ENCODE assay signal across 9 cellular contexts in the genomic region with DNA sequence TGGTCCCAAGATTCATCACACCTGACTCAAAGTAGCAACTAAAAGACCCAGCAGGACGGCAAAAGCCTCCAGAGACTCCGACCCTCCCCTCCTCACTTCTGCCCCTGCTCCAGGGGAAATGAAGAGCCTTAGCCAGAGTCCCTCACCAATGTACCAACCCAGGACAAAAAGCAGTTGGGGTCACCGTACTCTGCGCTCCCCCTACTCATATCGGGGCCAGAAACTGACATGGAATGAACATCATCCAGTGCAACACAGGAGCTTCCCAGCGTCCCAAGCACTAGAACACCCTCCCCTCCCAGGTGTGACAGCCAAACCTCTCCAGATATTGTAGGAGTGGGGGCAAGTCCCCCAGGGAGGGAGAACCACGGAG. TPM values are rescaled to one million over a fixed set of nuclear protein-coding genes. Genes with fewer than 3 reads are reported as not detected.
DNase-seq lines count a peak whose midpoint lies in the region; ATAC-seq and TF ChIP-seq lines count a peak whose summit lies in the region.
"Had no signal": no experiment of that assay in that cellular context is flagged by ENCODE, and none has a peak within 500 bp of the region (broad histone marks: within the 10 kb centered on the region; RNA-seq: fewer than 3 reads in every experiment).

No MANE protein-coding gene starts in this region.

- H3K4me3 ChIP-seq in gastroesophageal sphincter (peak overlapping the region in 1 of 2 donors; percentile 94), skeletal muscle satellite cell (ENCODE audit: low read length) (peak overlapping the region; percentile 95)

- no peak for ATAC-seq in activated B cell treated with CpG ODN at 0.5 μM for 24 hours (ENCODE audit: low read depth)
- ATAC-seq in gastroesophageal sphincter, result no peak
- no peak for ATAC-seq in GM19467 (IDR thresholded peaks at IDR 0.05; ENCODE audit: unreplicated experiment)
- no peak for ATAC-seq in HG03460 (IDR thresholded peaks at IDR 0.05; ENCODE audit: unreplicated experiment)

- no peak overlapping the region for H3T11ph ChIP-seq in H9 (ENCODE audit: low read length)

- no peak for TF ChIP-seq CTCF in H9 (conservative IDR thresholded peaks at IDR 0.05)
- no peak for TF ChIP-seq CTCF in activated B cell treated with CpG ODN at 0.5 μM for 24 hours (IDR thresholded peaks at IDR 0.05)
- no peak for TF ChIP-seq CTCF in gastroesophageal sphincter (IDR thresholded peaks at IDR 0.05)

- no CpG with 5 or more reads among the region's 7 CpGs for WGBS in H9 (ENCODE audit: extremely low coverage, insufficient read length, low lambda C conversion rate)
- WGBS in gastroesophageal sphincter (ENCODE audit: low coverage in 1 of 2), 2 donors, result 14 to 71% methylated on average over 2 to 5 of the region's 7 CpGs

- H3K18ac ChIP-seq in H9 (ENCODE audit: insufficient read length, low read depth, low read length), result no peak overlapping the region

- no peak overlapping the region for H2BK5ac ChIP-seq in H9 (ENCODE audit: insufficient read length, low read length)

- H3K79me2 ChIP-seq in H9 (ENCODE audit: insufficient read depth, low read length), result peaks cover 26% of the 10 kb centered on the region

- H2BK15ac ChIP-seq in H9 (ENCODE audit: low read depth, low read length), result no peak overlapping the region

- CTCF ChIA-PET in activated B cell treated with CpG ODN at 0.5 μM for 24 hours (lab: Charles Lee), result no interaction called here

- H3K79me1 ChIP-seq in H9 (ENCODE audit: insufficient read depth, low read depth, low read length, poor library complexity, severe bottlenecking), result peaks cover 12% of the 10 kb centered on the region

- H3K23me2 ChIP-seq in H9 (ENCODE audit: insufficient read length, low read depth, low read length, poor library complexity, severe bottlenecking), result peaks cover 25% of the 10 kb centered on the region

- peak overlapping the region; percentile 98 to 99 (median 99) for H3K27ac Mint-ChIP-seq in H9
- H3K27ac Mint-ChIP-seq in activated B cell treated with CpG ODN at 0.5 μM for 24 hours, result peak overlapping the region; percentile 91

- no peak overlapping the region for H3K14ac ChIP-seq in H9 (ENCODE audit: insufficient read depth, low read length)

- POLR2A ChIA-PET in activated B cell treated with CpG ODN at 0.5 μM for 24 hours (lab: Charles Lee), result interaction anchor here (0.5 to 3.5 kb wide), 7 partner anchors 8 to 408 kb away, joined by 3 to 63 read pairs (median 11); a partner anchor contains a TSS

- no peaks in the 10 kb centered on the region for H3K9me3 ChIP-seq in H9 (ENCODE audit: control insufficient read depth, low read depth, low read length)
- H3K9me3 ChIP-seq in gastroesophageal sphincter, result no peaks in the 10 kb centered on the region
- no peaks in the 10 kb centered on the region for H3K9me3 ChIP-seq in skeletal muscle satellite cell (replicated peaks; ENCODE audit: low read length)

- H3K4me1 ChIP-seq in H9 (ENCODE audit: insufficient read depth, low read length), result no peaks in the 10 kb centered on the region
- H3K4me1 ChIP-seq in gastroesophageal sphincter, result peaks cover 6 to 82% (median 34%) of the 10 kb centered on the region in 3 donors
- peaks cover 45% of the 10 kb centered on the region for H3K4me1 ChIP-seq in skeletal muscle satellite cell (ENCODE audit: control insufficient read depth, insufficient read depth, low read length)

- H3K9me3 Mint-ChIP-seq in H9 (no peaks in the 10 kb centered on the region; a peak in 1 of 5 replicates), activated B cell treated with CpG ODN at 0.5 μM for 24 hours (no peaks in the 10 kb centered on the region)

- no peak overlapping the region for H3K27ac ChIP-seq in H9 (ENCODE audit: insufficient read length, low read depth, low read length)
- peak overlapping the region in 3 of 4 donors; percentile 93 to 96 (median 94) for H3K27ac ChIP-seq in gastroesophageal sphincter

- no peaks in the 10 kb centered on the region for H3K27me3 ChIP-seq in H9 (ENCODE audit: insufficient read depth, low read length)
- no peaks in the 10 kb centered on the region for H3K27me3 ChIP-seq in gastroesophageal sphincter
- no peaks in the 10 kb centered on the region for H3K27me3 ChIP-seq in skeletal muscle satellite cell (ENCODE audit: control insufficient read depth, insufficient read depth, low read length)

- no peak overlapping the region for H2BK12ac ChIP-seq in H9 (ENCODE audit: insufficient read length, low read depth, low read length)

- H3K23ac ChIP-seq in H9 (ENCODE audit: insufficient read length, low read depth, low read length), result no peak overlapping the region

- no peak overlapping the region for H2BK20ac ChIP-seq in H9 (ENCODE audit: low read depth, low read length, poor library complexity, severe bottlenecking)

- no peak overlapping the region for H4K91ac ChIP-seq in H9 (ENCODE audit: insufficient read length, low read depth, low read length)

- H3K27me3 Mint-ChIP-seq in H9 (ENCODE audit: low read depth) (peaks cover 10% of the 10 kb centered on the region), activated B cell treated with CpG ODN at 0.5 μM for 24 hours (no peaks in the 10 kb centered on the region)

- H3K4me2 ChIP-seq in H9 (ENCODE audit: insufficient read depth, insufficient read length, low read length) (peak overlapping the region; percentile 94), skeletal muscle satellite cell (ENCODE audit: low read length) (peak overlapping the region; percentile 93)

- no peak overlapping the region for H2AFZ ChIP-seq in H9 (ENCODE audit: low read length)

- no peak overlapping the region for H4K5ac ChIP-seq in H9 (ENCODE audit: insufficient read length, low read depth, low read length)

- H2AK5ac ChIP-seq in H9 (ENCODE audit: insufficient read length, low read length), result no peak overlapping the region

- H3K4me3 Mint-ChIP-seq in H9 (peak overlapping the region; percentile 97 to 99), activated B cell treated with CpG ODN at 0.5 μM for 24 hours (peak overlapping the region; percentile 96)

- H3K36me3 ChIP-seq in gastroesophageal sphincter, result peaks cover 4 to 56% of the 10 kb centered on the region in 2 donors
- peaks cover 64% of the 10 kb centered on the region for H3K36me3 ChIP-seq in skeletal muscle satellite cell (ENCODE audit: insufficient read depth, low read length)

- H4K8ac ChIP-seq in H9 (replicated peaks; ENCODE audit: insufficient read length, low read depth, low read length), result no peak overlapping the region

- DNase-seq in H9 (no peak), activated B cell treated with CpG ODN at 0.5 μM for 24 hours (no peak), NCI-H510A treated with DMSO at 0.1 percent for 48 hours (lab: John Stamatoyannopoulos, UW) (no peak)
- DNase-seq in stimulated activated CD4-positive, alpha-beta T cell treated with anti-CD3 and anti-CD28 coated beads, Interleukin-12 subunit alpha, Interleukin-12 subunit beta, amount 100 ng/mL, for 4 hours, result no peak

- no peak overlapping the region for H3K56ac ChIP-seq in H9 (ENCODE audit: insufficient read length, low read depth, low read length)

- TF ChIP-seq POLR2A in gastroesophageal sphincter (IDR thresholded peaks at IDR 0.05), result no peak

- H3K9ac ChIP-seq in H9 (ENCODE audit: extremely low read depth, insufficient read length, low read length), result peak overlapping the region; percentile 100
- H3K9ac ChIP-seq in skeletal muscle satellite cell (ENCODE audit: low read depth, low read length), result peak overlapping the region; percentile 99

- no peak for TF ChIP-seq EP300 in gastroesophageal sphincter (IDR thresholded peaks at IDR 0.05)

- no peak overlapping the region for H2BK120ac ChIP-seq in H9 (ENCODE audit: low read depth, low read length, poor library complexity, severe bottlenecking)

- H3K4me1 Mint-ChIP-seq in H9 (peaks cover 37 to 42% of the 10 kb centered on the region in 2 experiments), activated B cell treated with CpG ODN at 0.5 μM for 24 hours (peaks cover 66% of the 10 kb centered on the region)

- no peak overlapping the region for H3K4ac ChIP-seq in H9 (ENCODE audit: low read depth, low read length)

- peaks cover 4% of the 10 kb centered on the region for H4K20me1 ChIP-seq in H9 (ENCODE audit: control insufficient read depth, insufficient read depth, insufficient read length)

- intact Hi-C loops in activated B cell treated with CpG ODN at 0.5 μM for 24 hours (cut with micrococcal nuclease), result loop anchor here (10.0 kb wide), 1 partner anchor 421 kb away; a partner anchor contains a TSS

- H3K36me3 Mint-ChIP-seq in H9 (ENCODE audit: insufficient read depth in 1 of 3, low read depth in 3 of 3) (peaks cover 58 to 64% (median 64%) of the 10 kb centered on the region in 3 experiments), activated B cell treated with CpG ODN at 0.5 μM for 24 hours (ENCODE audit: low read depth) (peaks cover 62% of the 10 kb centered on the region)

RNA-seq across cellular contexts. Expression of a gene that starts 1.7 kb away (rescaled TPM):
- 3,615 and 3,676 TPM in 2 replicates for total RNA-seq in H9 (2021)
- 2,958 and 3,229 TPM in 2 replicates for total RNA-seq in activated B cell treated with CpG ODN at 0.5 μM for 24 hours
- 1,000 to 10,000 TPM; 2,212 to 2,463 (median 2,311) TPM for total RNA-seq in gastroesophageal sphincter
- 2,770 and 2,827 TPM in 2 replicates for total RNA-seq in skeletal muscle satellite cell (2012; rRNA removed)

RNA-seq across cellular contexts. Expression of a gene that starts 12.6 kb away (rescaled TPM):
- 114 and 121 TPM in 2 replicates for total RNA-seq in H9 (2021)
- total RNA-seq in activated B cell treated with CpG ODN at 0.5 μM for 24 hours, result 37.5 and 42.2 TPM in 2 replicates
- total RNA-seq in gastroesophageal sphincter, result 100 to 1,000 TPM; 192 to 257 (median 235) TPM
- 56.8 and 81.9 TPM in 2 replicates for total RNA-seq in skeletal muscle satellite cell (2012; rRNA removed)

RNA-seq across cellular contexts. Expression of a gene that starts 24.0 kb away (rescaled TPM):
- total RNA-seq in H9 (2021), result 52.0 and 59.4 TPM in 2 replicates
- total RNA-seq in activated B cell treated with CpG ODN at 0.5 μM for 24 hours, result 36.4 and 37.2 TPM in 2 replicates
- total RNA-seq in gastroesophageal sphincter, result 10 to 100 TPM; 15.3 to 26.4 (median 16.8) TPM
- 13.9 and 17.0 TPM in 2 replicates for total RNA-seq in skeletal muscle satellite cell (2012; rRNA removed)

RNA-seq across cellular contexts. Expression of a gene that starts 50.7 kb away (rescaled TPM):
- total RNA-seq in H9 (2021), result 60.0 and 62.7 TPM in 2 replicates
- total RNA-seq in activated B cell treated with CpG ODN at 0.5 μM for 24 hours, result not detected in 2 replicates
- 1 to 10 TPM in 2 of 4 donors, under 1 TPM in 1, not detected in 1; 0.69 to 8.6 (median 7.3) TPM for total RNA-seq in gastroesophageal sphincter
- total RNA-seq in skeletal muscle satellite cell (2012; rRNA removed), result 0.22 TPM in 1 of 2 replicates, not detected in the other
- total RNA-seq: lung microvascular endothelial cell had no signal
